8 cellular contexts compared by ENCODE assay signal in genomic region chr10:49115015-49115795, GRCh38. TPM values are rescaled to one million over a fixed set of nuclear protein-coding genes. Genes with fewer than 3 reads are reported as not detected.
DNase-seq lines count a peak whose midpoint lies in the region; ATAC-seq, FAIRE-seq and TF ChIP-seq lines count a peak whose summit lies in the region.

Gene VSTM4, minus strand, starts transcription at chr10:49115522. Its CDS starts 37 bp downstream, at chr10:49115485.

- peaks cover 3% of the 10 kb centered on the region for H3K4me1 Mint-ChIP-seq in activated T-cell treated with anti-CD3 and anti-CD28 coated beads, Interleukin-2, amount 50 U/mL, for 4 hours (ENCODE audit: low read depth)

- H3K4me3 Mint-ChIP-seq in activated T-cell treated with anti-CD3 and anti-CD28 coated beads, Interleukin-2, amount 50 U/mL, for 4 hours, result peak within 1 kb of the TSS; percentile 55

- H3K27me3 Mint-ChIP-seq in activated T-cell treated with anti-CD3 and anti-CD28 coated beads, Interleukin-2, amount 50 U/mL, for 4 hours (ENCODE audit: low read depth), result peaks cover 30% of the 10 kb centered on the region

- FAIRE-seq in GM12892 (lab: Jason Lieb, UNC), result no peak

- intact Hi-C loops in Right ventricle myocardium inferior (cut with DNase I), result loop anchor here (2.0 to 10.0 kb wide), 4 partner anchors 47 to 160 kb away; no protein-coding TSS in a partner anchor

- H3K36me3 Mint-ChIP-seq in activated T-cell treated with anti-CD3 and anti-CD28 coated beads, Interleukin-2, amount 50 U/mL, for 4 hours (ENCODE audit: insufficient read depth), result no peaks in the 10 kb centered on the region

- DNase-seq in NCI-H748 (lab: John Stamatoyannopoulos, UW; ENCODE audit: unreplicated experiment), result peak; percentile 42
- DNase-seq in NCI-H748 treated with DMSO at 0.1 percent for 48 hours (lab: John Stamatoyannopoulos, UW), result no peak
- DNase-seq in activated T-cell treated with anti-CD3 and anti-CD28 coated beads, Interleukin-2, amount 50 U/mL, for 4 hours, result no peak
- DNase-seq in Right ventricle myocardium inferior (ENCODE audit: missing footprints), result peak; percentile 72
- no peak for DNase-seq in omental fat pad (ENCODE audit: low spot score)
- DNase-seq in GM12892 (ENCODE audit: insufficient read length), result no peak

- no peaks in the 10 kb centered on the region for H3K9me3 Mint-ChIP-seq in activated T-cell treated with anti-CD3 and anti-CD28 coated beads, Interleukin-2, amount 50 U/mL, for 4 hours

- no peak for TF ChIP-seq POLR2A in GM12892 (IDR thresholded peaks at IDR 0.05; ENCODE audit: low read depth, low read length)

- TF ChIP-seq CTCF in omental fat pad (IDR thresholded peaks at IDR 0.05), result no peak

- ATAC-seq in activated T-cell treated with anti-CD3 and anti-CD28 coated beads, Interleukin-2, amount 50 U/mL, for 4 hours, result peak; percentile 61 to 67
- ATAC-seq in Right ventricle myocardium inferior (peak; percentile 62), omental fat pad (ENCODE audit: low FRiP score) (peak; percentile 78), GM21786 (IDR thresholded peaks at IDR 0.05; ENCODE audit: unreplicated experiment) (no peak), HG03521 (IDR thresholded peaks at IDR 0.05; ENCODE audit: unreplicated experiment) (no peak)

RNA-seq across cellular contexts. Expression of gene VSTM4, which starts in this region (rescaled TPM):
- total RNA-seq in activated T-cell treated with anti-CD3 and anti-CD28 coated beads, Interleukin-2, amount 50 U/mL, for 4 hours, result under 1 TPM; 0.08 to 0.19 (median 0.18) TPM
- 21.8 TPM for total RNA-seq in Right ventricle myocardium inferior
- 10 to 100 TPM; 11.8 to 26.2 (median 19.7) TPM for total RNA-seq in omental fat pad
- 0.04 TPM for polyA plus RNA-seq in GM12892 (2012; ENCODE audit: missing spikeins)

Comparison
In these comparisons a context has a peak if more than half of its experiments do, and no peak if none do; other contexts are left out.
1. RNA of gene VSTM4 (total RNA-seq): 21.8 TPM in Right ventricle myocardium inferior (single experiment) and 11.8 to 26.2 TPM in omental fat pad; 0.08 to 0.19 TPM in activated T-cell treated with anti-CD3 and anti-CD28 coated beads, Interleukin-2, amount 50 U/mL, for 4 hours; every median in the first group is over 10 times any median in the second.
2. DNase-seq: peak in NCI-H748 (single experiment) and Right ventricle myocardium inferior (single experiment); none in NCI-H748 treated with DMSO at 0.1 percent for 48 hours (single experiment), activated T-cell treated with anti-CD3 and anti-CD28 coated beads, Interleukin-2, amount 50 U/mL, for 4 hours (single experiment), omental fat pad (single experiment) and GM12892 (single experiment).
3. Peak in ATAC-seq in activated T-cell treated with anti-CD3 and anti-CD28 coated beads, Interleukin-2, amount 50 U/mL, for 4 hours; RNA of the gene not detected or under 1 TPM.
4. ATAC-seq: peak in Right ventricle myocardium inferior (single experiment) and omental fat pad (single experiment); none in GM21786 (single experiment) and HG03521 (single experiment).